In genomic region chr18:58112174-58112573, GRCh38 we compare ENCODE assay signal across 6 cellular contexts.
"Had no signal": no experiment of that assay in that cellular context is flagged by ENCODE, and none has a peak within 500 bp of the region (broad histone marks: within the 10 kb centered on the region; RNA-seq: fewer than 3 reads in every experiment).

No MANE protein-coding gene starts in this region.

- FAIRE-seq: HepG2, K562 had no signal

- H3K4me3 ChIP-seq: K562 had no signal

- H3K27ac ChIP-seq: HL-60 had no signal

- DNase-seq: IMR-90, KBM-7, KG1 had no signal

- ATAC-seq: HepG2, K562 had no signal
